ENCODE assay signal across 23 cellular contexts in genomic region chr10:29751686-29752085, GRCh38.
DNase-seq lines count a peak whose midpoint lies in the region; ATAC-seq and TF ChIP-seq lines count a peak whose summit lies in the region.
"Had no signal": no experiment of that assay in that cellular context is flagged by ENCODE, and none has a peak within 500 bp of the region (broad histone marks: within the 10 kb centered on the region; RNA-seq: fewer than 3 reads in every experiment).

No MANE protein-coding gene starts in this region.

- no peak overlapping the region for H3K9ac ChIP-seq in subcutaneous abdominal adipose tissue (ENCODE audit: low read length in 5 of 5)
- H3K9ac ChIP-seq: BLaER1 had no signal

- H3K36me3 ChIP-seq in left lung: no peaks in the 10 kb centered on the region
- no peaks in the 10 kb centered on the region for H3K36me3 ChIP-seq in subcutaneous abdominal adipose tissue (ENCODE audit: control insufficient read depth in 5 of 5, insufficient read depth in 5 of 5, low read length in 5 of 5)
- H3K36me3 ChIP-seq: BLaER1 had no signal

- peak; percentile 6 for DNase-seq in SKM-1 treated with dmso at 0.1 percent for 144 hours (lab: John Stamatoyannopoulos, UW; ENCODE audit: unreplicated experiment)
- no peak for DNase-seq in SKM-1 (lab: John Stamatoyannopoulos, UW; ENCODE audit: unreplicated experiment)
- DNase-seq in left lung: no peak
- DNase-seq in NCI-H2081 (lab: John Stamatoyannopoulos, UW): no peak
- DNase-seq in endothelial cell (ENCODE audit: low spot score): no peak
- no peak for DNase-seq in activated CD4-positive, CD25-positive, alpha-beta regulatory T cell (lab: John Stamatoyannopoulos, UW)
- no peak for DNase-seq in HK-2 (ENCODE audit: unreplicated experiment)
- DNase-seq: 8988T; CD4-positive, CD25-positive, alpha-beta regulatory T cell; CD8-positive, alpha-beta memory T cell; COR-L47; DMS 273 treated with DMSO at 0.1 percent for 48 hours; DMS53; DND-41; EL; H7; HFFc6; IMR-90 had no signal

- H3K4me1 Mint-ChIP-seq in endothelial cell (ENCODE audit: unreplicated experiment): peaks cover 2% of the 10 kb centered on the region
- H3K4me1 Mint-ChIP-seq: CD4-positive, CD25-positive, alpha-beta regulatory T cell; CD8-positive, alpha-beta memory T cell had no signal

- H3K27ac ChIP-seq in left lung (peak overlapping the region in 1 of 2 donors; percentile 48), subcutaneous abdominal adipose tissue (ENCODE audit: low read depth, low read length) (peak overlapping the region; percentile 55)
- H3K27ac ChIP-seq: BLaER1 had no signal

- no peak overlapping the region for H3K27ac Mint-ChIP-seq in endothelial cell (ENCODE audit: unreplicated experiment)
- H3K27ac Mint-ChIP-seq: CD4-positive, CD25-positive, alpha-beta regulatory T cell; CD8-positive, alpha-beta memory T cell; GM23338; HFFc6 had no signal

- peak; percentile 49 for ATAC-seq in left lung
- ATAC-seq: GM12878, GM23338, HCT116 had no signal

- H3K9me3 Mint-ChIP-seq in endothelial cell (ENCODE audit: unreplicated experiment): no peaks in the 10 kb centered on the region
- H3K9me3 Mint-ChIP-seq: CD8-positive, alpha-beta memory T cell; GM23338; HFFc6 had no signal

- H3K4me3 Mint-ChIP-seq in endothelial cell (ENCODE audit: unreplicated experiment): no peak overlapping the region
- H3K4me3 Mint-ChIP-seq: CD4-positive, CD25-positive, alpha-beta regulatory T cell; CD8-positive, alpha-beta memory T cell; GM23338; HFFc6 had no signal

- H3K27me3 Mint-ChIP-seq in endothelial cell (ENCODE audit: unreplicated experiment): no peaks in the 10 kb centered on the region

- no peak for TF ChIP-seq CTCF in left lung (IDR thresholded peaks at IDR 0.05)
- no peak for TF ChIP-seq CTCF in endothelial cell (IDR thresholded peaks at IDR 0.05; ENCODE audit: unreplicated experiment)

- H3K36me3 Mint-ChIP-seq in endothelial cell (ENCODE audit: low read depth, unreplicated experiment): no peaks in the 10 kb centered on the region
- H3K36me3 Mint-ChIP-seq: CD4-positive, CD25-positive, alpha-beta regulatory T cell; CD8-positive, alpha-beta memory T cell had no signal

- intact Hi-C loops in left lung (cut with DNase I): no loop called here

- no peaks in the 10 kb centered on the region for H3K9me3 ChIP-seq in left lung
- peaks cover 0 to 2% (median 0%) of the 10 kb centered on the region in 5 donors for H3K9me3 ChIP-seq in subcutaneous abdominal adipose tissue (ENCODE audit: control insufficient read depth in 5 of 5, low read length in 5 of 5)
- H3K9me3 ChIP-seq: BLaER1 had no signal

- H3K4me3 ChIP-seq in left lung: no peak overlapping the region
- no peak overlapping the region for H3K4me3 ChIP-seq in subcutaneous abdominal adipose tissue (ENCODE audit: low read depth in 1 of 5, low read length in 5 of 5)
- H3K4me3 ChIP-seq: BLaER1, GM12878, GM23338 had no signal

- H3K4me1 ChIP-seq in left lung: peaks cover 0 to 17% of the 10 kb centered on the region in 2 donors
- H3K4me1 ChIP-seq in subcutaneous abdominal adipose tissue (ENCODE audit: control insufficient read depth in 5 of 5, insufficient read depth in 5 of 5, low read length in 5 of 5): peaks cover 0 to 19% (median 8%) of the 10 kb centered on the region in 5 donors

- H3K27me3 ChIP-seq in left lung (no peaks in the 10 kb centered on the region), subcutaneous abdominal adipose tissue (ENCODE audit: control insufficient read depth in 5 of 5, insufficient read depth in 4 of 5, low read length in 5 of 5) (no peaks in the 10 kb centered on the region)
- H3K27me3 ChIP-seq: BLaER1 had no signal
